ENCODE assay signal across 12 cellular contexts in the genomic region with DNA sequence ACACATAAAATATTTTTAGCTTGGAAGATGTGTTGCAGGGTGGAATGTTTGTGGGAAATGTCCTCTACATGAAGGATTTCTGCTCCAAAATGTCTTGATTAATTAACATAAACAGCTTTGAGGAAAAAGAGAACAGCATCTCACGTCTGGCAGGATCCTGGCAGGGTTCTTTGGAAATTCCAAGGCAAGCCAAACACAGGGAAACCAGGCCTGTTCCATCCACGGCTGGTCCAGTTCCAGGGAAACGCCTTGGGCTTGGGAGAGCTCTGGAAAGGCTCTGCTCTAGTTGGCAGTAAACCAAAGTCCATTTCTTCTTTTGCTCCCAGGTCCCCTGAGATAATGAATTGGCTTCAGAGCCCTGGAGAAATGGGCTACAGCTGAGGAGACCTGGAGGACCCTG. TPM values are rescaled to one million over a fixed set of nuclear protein-coding genes. Genes with fewer than 3 reads are reported as not detected.
DNase-seq lines count a peak whose midpoint lies in the region; ATAC-seq and TF ChIP-seq lines count a peak whose summit lies in the region.
"Had no signal": no experiment of that assay in that cellular context is flagged by ENCODE, and none has a peak within 500 bp of the region (broad histone marks: within the 10 kb centered on the region; RNA-seq: fewer than 3 reads in every experiment).

No MANE protein-coding gene starts in this region.

- intact Hi-C loops in esophagus squamous epithelium (cut with DNase I): no loop called here
- intact Hi-C loops in tibial artery (cut with DNase I; ENCODE audit: low total_unique reads): no loop called here
- intact Hi-C loops in activated T-helper 2 cell treated with anti-CD3 and anti-CD28 coated beads, Interferon-gamma antibody, Interleukin-2, Interleukin-4, amounts not matched to agents 10 μg/mL and 5 μg/mL and 100 μg/mL, durations not matched to agents 14 hours and 24 hours and 36 hours (cut with micrococcal nuclease): no loop called here

- H3K4me1 Mint-ChIP-seq in activated T-helper 2 cell treated with anti-CD3 and anti-CD28 coated beads, Interferon-gamma antibody, Interleukin-2, Interleukin-4, amounts not matched to agents 10 μg/mL and 5 μg/mL and 100 μg/mL, durations not matched to agents 14 hours and 24 hours and 36 hours (ENCODE audit: low read depth): no peaks in the 10 kb centered on the region
- H3K4me1 Mint-ChIP-seq: activated B cell treated with CpG ODN at 0.5 μM for 24 hours had no signal

- H3K9me3 ChIP-seq in esophagus squamous epithelium: no peaks in the 10 kb centered on the region
- H3K9me3 ChIP-seq in tibial artery: no peaks in the 10 kb centered on the region
- H3K9me3 ChIP-seq: SJCRH30 had no signal

- TF ChIP-seq POLR2A in esophagus squamous epithelium (IDR thresholded peaks at IDR 0.05): no peak

- H3K36me3 ChIP-seq in esophagus squamous epithelium (no peaks in the 10 kb centered on the region), tibial artery (no peaks in the 10 kb centered on the region)
- H3K36me3 ChIP-seq: cardiac muscle cell, SJCRH30 had no signal

- peak; percentile 54 to 87 for DNase-seq in NCI-H446 (lab: John Stamatoyannopoulos, UW)
- DNase-seq in esophagus squamous epithelium (lab: John Stamatoyannopoulos, UW): no peak
- peak; percentile 39 for DNase-seq in medulla oblongata (ENCODE audit: extremely low spot score)
- peak; percentile 66 to 85 for DNase-seq in tibial artery
- no peak for DNase-seq in activated T-helper 2 cell treated with anti-CD3 and anti-CD28 coated beads, Interferon-gamma antibody, Interleukin-2, Interleukin-4, amounts not matched to agents 10 μg/mL and 5 μg/mL and 100 μg/mL, durations not matched to agents 14 hours and 24 hours and 36 hours (ENCODE audit: low spot score)
- DNase-seq in NCI-H524 (lab: John Stamatoyannopoulos, UW): no peak
- DNase-seq in effector CD4-positive, alpha-beta T cell: no peak
- DNase-seq: activated B cell treated with CpG ODN at 0.5 μM for 24 hours, NCI-H510A, SJCRH30 had no signal

- no peak overlapping the region for H3K27ac Mint-ChIP-seq in activated T-helper 2 cell treated with anti-CD3 and anti-CD28 coated beads, Interferon-gamma antibody, Interleukin-2, Interleukin-4, amounts not matched to agents 10 μg/mL and 5 μg/mL and 100 μg/mL, durations not matched to agents 14 hours and 24 hours and 36 hours
- H3K27ac Mint-ChIP-seq: activated B cell treated with CpG ODN at 0.5 μM for 24 hours had no signal

- no peaks in the 10 kb centered on the region for H3K36me3 Mint-ChIP-seq in activated T-helper 2 cell treated with anti-CD3 and anti-CD28 coated beads, Interferon-gamma antibody, Interleukin-2, Interleukin-4, amounts not matched to agents 10 μg/mL and 5 μg/mL and 100 μg/mL, durations not matched to agents 14 hours and 24 hours and 36 hours (ENCODE audit: low read depth)

- peaks cover 3 to 77% (median 22%) of the 10 kb centered on the region in 3 donors for H3K4me1 ChIP-seq in esophagus squamous epithelium
- H3K4me1 ChIP-seq in tibial artery: peaks cover 0 to 17% (median 8%) of the 10 kb centered on the region in 4 donors
- H3K4me1 ChIP-seq: SJCRH30 had no signal

- no peaks in the 10 kb centered on the region for H3K9me3 Mint-ChIP-seq in activated T-helper 2 cell treated with anti-CD3 and anti-CD28 coated beads, Interferon-gamma antibody, Interleukin-2, Interleukin-4, amounts not matched to agents 10 μg/mL and 5 μg/mL and 100 μg/mL, durations not matched to agents 14 hours and 24 hours and 36 hours
- H3K9me3 Mint-ChIP-seq: activated B cell treated with CpG ODN at 0.5 μM for 24 hours had no signal

- H3K27ac ChIP-seq in esophagus squamous epithelium (peak overlapping the region; percentile 8 to 45 (median 32)), tibial artery (peak overlapping the region; percentile 6 to 45)
- H3K27ac ChIP-seq: cardiac muscle cell, SJCRH30 had no signal

- WGBS in esophagus squamous epithelium, 2 donors: 5 to 14% methylated on average over 3 of the region's 3 CpGs

- H3K27me3 ChIP-seq in esophagus squamous epithelium (no peaks in the 10 kb centered on the region), tibial artery (no peaks in the 10 kb centered on the region)
- H3K27me3 ChIP-seq: cardiac muscle cell, SJCRH30 had no signal

- ATAC-seq in GM21619 (IDR thresholded peaks at IDR 0.05; ENCODE audit: unreplicated experiment): no peak

- no peak overlapping the region for H3K4me3 Mint-ChIP-seq in activated T-helper 2 cell treated with anti-CD3 and anti-CD28 coated beads, Interferon-gamma antibody, Interleukin-2, Interleukin-4, amounts not matched to agents 10 μg/mL and 5 μg/mL and 100 μg/mL, durations not matched to agents 14 hours and 24 hours and 36 hours (ENCODE audit: low read depth)
- H3K4me3 Mint-ChIP-seq: activated B cell treated with CpG ODN at 0.5 μM for 24 hours had no signal

- H3K27me3 Mint-ChIP-seq in activated T-helper 2 cell treated with anti-CD3 and anti-CD28 coated beads, Interferon-gamma antibody, Interleukin-2, Interleukin-4, amounts not matched to agents 10 μg/mL and 5 μg/mL and 100 μg/mL, durations not matched to agents 14 hours and 24 hours and 36 hours (ENCODE audit: low read depth): no peaks in the 10 kb centered on the region
- H3K27me3 Mint-ChIP-seq: activated B cell treated with CpG ODN at 0.5 μM for 24 hours had no signal

- no peak overlapping the region for H3K4me3 ChIP-seq in esophagus squamous epithelium
- no peak overlapping the region for H3K4me3 ChIP-seq in tibial artery
- H3K4me3 ChIP-seq: cardiac muscle cell, SJCRH30 had no signal

- TF ChIP-seq CTCF in esophagus squamous epithelium (IDR thresholded peaks at IDR 0.05) (no peak), tibial artery (IDR thresholded peaks at IDR 0.05) (no peak)

RNA-seq across cellular contexts. Expression of a gene that starts 42.4 kb away (rescaled TPM):
- 10 to 100 TPM; 25.7 to 37.6 (median 32.8) TPM for total RNA-seq in esophagus squamous epithelium
- total RNA-seq in activated T-helper 2 cell treated with anti-CD3 and anti-CD28 coated beads, Interferon-gamma antibody, Interleukin-2, Interleukin-4, amounts not matched to agents 10 μg/mL and 5 μg/mL and 100 μg/mL, durations not matched to agents 14 hours and 24 hours and 36 hours: 0.78 and 0.96 TPM in 2 replicates

Comparison
In these comparisons a context has a peak if more than half of its experiments do, and no peak if none do; other contexts are left out.
1. DNase-seq: peak in NCI-H446 (2 of 2), medulla oblongata (single experiment) and tibial artery (2 of 2); none in esophagus squamous epithelium (single experiment), activated T-helper 2 cell treated with anti-CD3 and anti-CD28 coated beads, Interferon-gamma antibody, Interleukin-2, Interleukin-4, amounts not matched to agents 10 μg/mL and 5 μg/mL and 100 μg/mL, durations not matched to agents 14 hours and 24 hours and 36 hours (single experiment), NCI-H524 (0 of 2) and effector CD4-positive, alpha-beta T cell (single experiment).
2. RNA of a gene that starts 42.4 kb away (total RNA-seq): 25.7 to 37.6 TPM in esophagus squamous epithelium; 0.78 to 0.96 TPM in activated T-helper 2 cell treated with anti-CD3 and anti-CD28 coated beads, Interferon-gamma antibody, Interleukin-2, Interleukin-4, amounts not matched to agents 10 μg/mL and 5 μg/mL and 100 μg/mL, durations not matched to agents 14 hours and 24 hours and 36 hours; every median in the first group is over 10 times any median in the second.